Comparison of ENCODE assay signal across 12 cellular contexts in genomic region chr12:89825591-89826449, GRCh38.
DNase-seq lines count a peak whose midpoint lies in the region; ATAC-seq, FAIRE-seq and TF ChIP-seq lines count a peak whose summit lies in the region.
"Had no signal": no experiment of that assay in that cellular context is flagged by ENCODE, and none has a peak within 500 bp of the region (broad histone marks: within the 10 kb centered on the region; RNA-seq: fewer than 3 reads in every experiment).

No MANE protein-coding gene starts in this region.

- no peaks in the 10 kb centered on the region for H4K20me1 ChIP-seq in astrocyte (ENCODE audit: insufficient read depth, low read length)

- DNase-seq in ELR (ENCODE audit: low read depth), result peak; percentile 72
- peak; percentile 73 for DNase-seq in LHCN-M2 (ENCODE audit: low read depth)
- peak; percentile 38 for DNase-seq in astrocyte (ENCODE audit: low read depth)
- no peak for DNase-seq in mesothelial cell of epicardium (ENCODE audit: low spot score in 2 of 2, unreplicated experiment in 2 of 2)
- DNase-seq in GM19239 (ENCODE audit: insufficient read length, low spot score), result no peak
- no peak for DNase-seq in activated T-cell treated with anti-CD3 and anti-CD28 coated beads for 4 hours
- DNase-seq in caudate nucleus (lab: John Stamatoyannopoulos, UW), result no peak
- DNase-seq: activated CD4-positive, alpha-beta T cell treated with anti-CD3 and anti-CD28 coated beads, Interleukin-2, amount 50 U/mL, for 1 hour; NCI-H526 treated with DMSO at 0.1 percent for 48 hours had no signal

- no peaks in the 10 kb centered on the region for H3K36me3 ChIP-seq in astrocyte (ENCODE audit: insufficient read depth, low read length)

- no peaks in the 10 kb centered on the region for H3K27me3 Mint-ChIP-seq in astrocyte (ENCODE audit: low read depth, unreplicated experiment)
- no peaks in the 10 kb centered on the region for H3K27me3 Mint-ChIP-seq in mesothelial cell of epicardium (ENCODE audit: low read depth)
- H3K27me3 Mint-ChIP-seq: progenitor cell of endocrine pancreas had no signal

- H3K4me3 Mint-ChIP-seq in astrocyte (ENCODE audit: unreplicated experiment), result no peak overlapping the region
- H3K4me3 Mint-ChIP-seq in mesothelial cell of epicardium, result no peak overlapping the region

- H3K27ac ChIP-seq in astrocyte (ENCODE audit: low read depth, low read length) (no peak overlapping the region), caudate nucleus (ENCODE audit: low read depth, low read length) (no peak overlapping the region)
- H3K27ac ChIP-seq: HL-60 had no signal

- no peaks in the 10 kb centered on the region for H3K79me2 ChIP-seq in astrocyte (ENCODE audit: insufficient read depth, low read length)

- no peak overlapping the region for H2AFZ ChIP-seq in astrocyte (ENCODE audit: low read depth, low read length)

- H3K27ac Mint-ChIP-seq in astrocyte (ENCODE audit: unreplicated experiment) (no peak overlapping the region), mesothelial cell of epicardium (peak overlapping the region; percentile 27)
- H3K27ac Mint-ChIP-seq: progenitor cell of endocrine pancreas had no signal

- H3K9me3 ChIP-seq in astrocyte (ENCODE audit: insufficient read depth, low read depth, low read length), result no peaks in the 10 kb centered on the region

- no peaks in the 10 kb centered on the region for H3K27me3 ChIP-seq in astrocyte (ENCODE audit: insufficient read depth, low read length)

- H3K36me3 Mint-ChIP-seq in astrocyte (ENCODE audit: low read depth, unreplicated experiment) (no peaks in the 10 kb centered on the region), mesothelial cell of epicardium (no peaks in the 10 kb centered on the region)

- no peak overlapping the region for H3K9ac ChIP-seq in astrocyte (ENCODE audit: low read length)

- H3K4me2 ChIP-seq in astrocyte (ENCODE audit: low read length), result no peak overlapping the region

- FAIRE-seq in astrocyte (lab: Jason Lieb, UNC), result no peak
- FAIRE-seq in GM19239 (lab: Jason Lieb, UNC), result no peak

- H3K9me3 Mint-ChIP-seq in astrocyte (ENCODE audit: unreplicated experiment) (no peaks in the 10 kb centered on the region), mesothelial cell of epicardium (peaks cover 4% of the 10 kb centered on the region)

- TF ChIP-seq CTCF in astrocyte (IDR thresholded peaks at IDR 0.05; ENCODE audit: insufficient read depth, low read depth, low read length) (no peak), mesothelial cell of epicardium (IDR thresholded peaks at IDR 0.05; ENCODE audit: unreplicated experiment) (no peak)

- no peak for ATAC-seq in HG03135 (IDR thresholded peaks at IDR 0.05; ENCODE audit: unreplicated experiment)

- H3K4me1 ChIP-seq in astrocyte (ENCODE audit: insufficient read depth, low read length), result no peaks in the 10 kb centered on the region

- H3K4me3 ChIP-seq in astrocyte (ENCODE audit: insufficient read depth, low read depth, low read length), result no peak overlapping the region

- peaks cover 17% of the 10 kb centered on the region for H3K4me1 Mint-ChIP-seq in astrocyte (ENCODE audit: low read depth, unreplicated experiment)
- peaks cover 49% of the 10 kb centered on the region for H3K4me1 Mint-ChIP-seq in mesothelial cell of epicardium

Comparison
In these comparisons a context has a peak if more than half of its experiments do, and no peak if none do; other contexts are left out.
1. DNase-seq: peak in ELR (single experiment), LHCN-M2 (single experiment) and astrocyte (single experiment); none in mesothelial cell of epicardium (0 of 2), GM19239 (single experiment), activated T-cell treated with anti-CD3 and anti-CD28 coated beads for 4 hours (single experiment) and caudate nucleus (0 of 61).